9 cellular contexts compared by ENCODE assay signal in the genomic region with DNA sequence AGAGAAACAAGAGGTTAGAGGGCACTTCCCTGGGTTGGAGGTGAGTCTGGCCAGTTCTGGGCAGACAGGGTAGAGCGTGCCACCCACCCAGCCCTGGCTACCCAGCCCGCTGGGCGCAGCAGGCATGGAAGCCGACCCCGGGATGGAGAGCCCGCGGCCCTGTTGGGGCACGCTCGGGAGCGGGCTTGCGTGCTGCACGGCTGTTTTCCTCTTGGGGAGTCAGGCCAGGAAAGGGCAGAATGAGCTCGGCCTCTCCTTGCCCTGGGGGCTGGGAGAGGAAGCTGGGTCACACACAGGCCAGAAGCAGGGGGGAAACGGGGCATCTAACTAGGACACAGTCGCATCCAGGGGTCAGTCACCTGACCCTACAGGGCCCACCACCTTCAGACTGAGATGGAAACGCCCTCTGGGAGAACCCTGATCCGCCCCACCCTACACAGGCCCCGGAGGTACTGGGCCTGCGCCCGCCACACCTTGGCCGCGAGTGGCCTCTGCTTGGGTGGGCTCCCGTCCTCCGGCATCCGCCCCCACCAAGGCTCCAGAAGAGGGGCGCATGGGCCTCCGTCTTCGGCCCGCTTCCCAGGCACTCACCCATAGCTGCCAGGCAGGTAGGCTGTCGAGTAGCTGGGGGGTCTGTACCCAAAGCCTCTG. TPM values are rescaled to one million over a fixed set of nuclear protein-coding genes. Genes with fewer than 3 reads are reported as not detected.
DNase-seq lines count a peak whose midpoint lies in the region; ATAC-seq and TF ChIP-seq lines count a peak whose summit lies in the region.
"Had no signal": no experiment of that assay in that cellular context is flagged by ENCODE, and none has a peak within 500 bp of the region (broad histone marks: within the 10 kb centered on the region; RNA-seq: fewer than 3 reads in every experiment).

No MANE protein-coding gene starts in this region.

- 16 to 18% methylated on average over 29 to 30 of the region's 30 CpGs for WGBS in GM23248 (ENCODE audit: low coverage in 1 of 2, low lambda C conversion rate in 2 of 2, missing lambda C conversion rate in 2 of 2), 2 experiments
- WGBS in smooth muscle cell (ENCODE audit: low lambda C conversion rate): 66% methylated on average over 28 of the region's 30 CpGs

- H3K4me1 ChIP-seq in GM23248 (ENCODE audit: insufficient read depth): peaks cover 44% of the 10 kb centered on the region
- H3K4me1 ChIP-seq in smooth muscle cell (ENCODE audit: low read depth): peaks cover 35% of the 10 kb centered on the region

- H3K9me3 ChIP-seq in GM23248 (ENCODE audit: low read depth): no peaks in the 10 kb centered on the region
- no peaks in the 10 kb centered on the region for H3K9me3 ChIP-seq in iPS-18c (ENCODE audit: control insufficient read depth, insufficient read depth, low read length)
- no peaks in the 10 kb centered on the region for H3K9me3 ChIP-seq in smooth muscle cell (replicated peaks; ENCODE audit: low read depth)
- H3K9me3 ChIP-seq: pancreas had no signal

- H3K4me1 Mint-ChIP-seq in natural killer cell: peaks cover 8 to 15% of the 10 kb centered on the region in 2 donors

- H3K4me3 Mint-ChIP-seq in natural killer cell: no peak overlapping the region

- peak overlapping the region; percentile 77 for H3K4me2 ChIP-seq in GM23248 (ENCODE audit: unreplicated experiment)
- H3K4me2 ChIP-seq in smooth muscle cell: peak overlapping the region; percentile 77

- H3K27me3 Mint-ChIP-seq in natural killer cell (ENCODE audit: low read depth in 2 of 2): no peaks in the 10 kb centered on the region

- H4K20me1 ChIP-seq in GM23248 (ENCODE audit: insufficient read depth): no peaks in the 10 kb centered on the region
- H4K20me1 ChIP-seq in smooth muscle cell (ENCODE audit: low read depth): peaks cover 9% of the 10 kb centered on the region

- no peak for ATAC-seq in natural killer cell
- no peak for ATAC-seq in GM21786 (IDR thresholded peaks at IDR 0.05; ENCODE audit: unreplicated experiment)
- no peak for ATAC-seq in GM19463 (IDR thresholded peaks at IDR 0.05; ENCODE audit: unreplicated experiment)

- intact Hi-C loops in natural killer cell (cut with micrococcal nuclease): loop anchor here (1.0 to 2.0 kb wide), 2 partner anchors 74 to 308 kb away; no protein-coding TSS in a partner anchor

- peaks cover 21% of the 10 kb centered on the region for H3K79me2 ChIP-seq in GM23248 (ENCODE audit: insufficient read depth)
- peaks cover 17% of the 10 kb centered on the region for H3K79me2 ChIP-seq in smooth muscle cell (ENCODE audit: low read depth)

- no peak overlapping the region for H3K27ac Mint-ChIP-seq in natural killer cell

- H3K27me3 ChIP-seq in GM23248 (replicated peaks; ENCODE audit: insufficient read depth) (no peaks in the 10 kb centered on the region), smooth muscle cell (ENCODE audit: low read depth) (no peaks in the 10 kb centered on the region)
- H3K27me3 ChIP-seq: pancreas had no signal

- peak overlapping the region; percentile 44; the same call in 1 of the 2 replicates for H3K4me3 ChIP-seq in GM23248
- H3K4me3 ChIP-seq in iPS-18c (ENCODE audit: insufficient read depth, low read depth, low read length): peak overlapping the region; percentile 75
- H3K4me3 ChIP-seq in smooth muscle cell: peak overlapping the region; percentile 38

- in situ Hi-C loops in GM23248 (cut with MboI): no loop called here

- no peaks in the 10 kb centered on the region for H3K9me2 ChIP-seq in GM23248 (ENCODE audit: insufficient read depth)

- H2AFZ ChIP-seq in GM23248: no peak overlapping the region
- H2AFZ ChIP-seq in smooth muscle cell (ENCODE audit: low read depth): no peak overlapping the region

- peak overlapping the region; percentile 76 for H3K27ac ChIP-seq in GM23248
- H3K27ac ChIP-seq in smooth muscle cell (ENCODE audit: low read depth): peak overlapping the region; percentile 96
- H3K27ac ChIP-seq: pancreas had no signal

- DNase-seq in GM23248 (peak; percentile 37), cerebellum (ENCODE audit: low spot score) (peak; percentile 52), smooth muscle cell (lab: John Stamatoyannopoulos, UW; ENCODE audit: unreplicated experiment) (no peak), natural killer cell (no peak), AG20443 (ENCODE audit: low spot score) (no peak)

- H3K9me3 Mint-ChIP-seq in natural killer cell: no peaks in the 10 kb centered on the region

- H3F3A ChIP-seq in GM23248 (ENCODE audit: insufficient read depth) (peaks cover 45% of the 10 kb centered on the region), smooth muscle cell (ENCODE audit: low read depth) (peaks cover 5% of the 10 kb centered on the region)

- H3K36me3 ChIP-seq in GM23248 (ENCODE audit: low read depth) (peaks cover 13% of the 10 kb centered on the region; the same call in 1 of the 2 replicates), smooth muscle cell (ENCODE audit: low read depth) (no peaks in the 10 kb centered on the region)

- no peaks in the 10 kb centered on the region for H3K36me3 Mint-ChIP-seq in natural killer cell

- peak overlapping the region; percentile 66 for H3K9ac ChIP-seq in GM23248
- peak overlapping the region; percentile 54 for H3K9ac ChIP-seq in smooth muscle cell (ENCODE audit: low read depth)

- TF ChIP-seq CTCF in smooth muscle cell (IDR thresholded peaks at IDR 0.05; ENCODE audit: borderline replicate concordance, insufficient read depth, poor library complexity, severe bottlenecking) (no peak), natural killer cell (IDR thresholded peaks at IDR 0.05) (no peak)

RNA-seq across cellular contexts. Expression of a gene that starts 1.2 kb away (rescaled TPM):
- total RNA-seq in GM23248 (2014; rRNA removed; shearing (Covaris generic)): 3.9 TPM in 1 of 2 replicates, not detected in the other
- polyA plus RNA-seq in GM23248 (2016; fragmentation: Nextera tagmentation; extraction: Ambion mirVana) (0.71 and 1.1 TPM in 2 replicates), smooth muscle cell (7.3 and 39.0 TPM in 2 replicates)
- total RNA-seq in cerebellum (1.5 TPM), smooth muscle cell (13.4 and 16.1 TPM in 2 replicates), natural killer cell (under 1 TPM in 1 of 3 donors, not detected in 2; 0.27 TPM)

RNA-seq across cellular contexts. Expression of a gene that starts 5.0 kb away (rescaled TPM):
- total RNA-seq in GM23248 (2014; rRNA removed; shearing (Covaris generic)): 127 and 195 TPM in 2 replicates
- 63.2 and 65.9 TPM in 2 replicates for polyA plus RNA-seq in GM23248 (2016; fragmentation: Nextera tagmentation; extraction: Ambion mirVana)
- total RNA-seq in cerebellum: 37.6 TPM
- 155 and 228 TPM in 2 replicates for total RNA-seq in smooth muscle cell
- 70.7 and 75.1 TPM in 2 replicates for polyA plus RNA-seq in smooth muscle cell
- total RNA-seq in natural killer cell: 10 to 100 TPM; 26.3 to 29.2 (median 27.1) TPM

RNA-seq across cellular contexts. Expression of a gene that starts 9.2 kb away (rescaled TPM):
- 51.1 and 55.0 TPM in 2 replicates for total RNA-seq in GM23248 (2014; rRNA removed; shearing (Covaris generic))
- polyA plus RNA-seq in GM23248 (2016; fragmentation: Nextera tagmentation; extraction: Ambion mirVana) (84.5 and 88.1 TPM in 2 replicates), smooth muscle cell (27.5 and 30.2 TPM in 2 replicates)
- total RNA-seq in cerebellum (3.2 TPM), smooth muscle cell (20.7 and 22.7 TPM in 2 replicates), natural killer cell (10 to 100 TPM in 2 of 3 donors, 1 to 10 TPM in 1; 1.4 to 24.7 (median 13.0) TPM)

RNA-seq across cellular contexts. Expression of a gene that starts 26.0 kb away (rescaled TPM):
- total RNA-seq in GM23248 (2014; rRNA removed; shearing (Covaris generic)): 44.5 and 57.1 TPM in 2 replicates
- polyA plus RNA-seq in GM23248 (2016; fragmentation: Nextera tagmentation; extraction: Ambion mirVana) (10.9 and 13.5 TPM in 2 replicates), smooth muscle cell (50.0 and 50.6 TPM in 2 replicates)
- total RNA-seq in cerebellum (30.0 TPM), smooth muscle cell (22.8 and 31.1 TPM in 2 replicates), natural killer cell (10 to 100 TPM; 23.7 to 40.2 (median 29.5) TPM)

RNA-seq across cellular contexts. Expression of a gene that starts 27.0 kb away (rescaled TPM):
- total RNA-seq in GM23248 (2014; rRNA removed; shearing (Covaris generic)): 82.5 and 111 TPM in 2 replicates
- polyA plus RNA-seq in GM23248 (2016; fragmentation: Nextera tagmentation; extraction: Ambion mirVana) (1.3 and 1.9 TPM in 2 replicates), smooth muscle cell (33.7 and 35.7 TPM in 2 replicates)
- total RNA-seq in cerebellum (44.9 TPM), smooth muscle cell (72.1 and 90.3 TPM in 2 replicates), natural killer cell (10 to 100 TPM; 36.9 to 42.3 (median 39.1) TPM)

Comparison
In these comparisons a context has a peak if more than half of its experiments do, and no peak if none do; other contexts are left out.
1. DNase-seq: peak in GM23248 (single experiment) and cerebellum (single experiment); none in smooth muscle cell (single experiment), natural killer cell (single experiment) and AG20443 (single experiment).
2. Peak in every context shown above with its lines, with median percentiles within 50 percentile points of each other: H3K4me3 ChIP-seq.